23 cellular contexts compared by ENCODE assay signal in genomic region chr14:59844414-59844813, GRCh38. TPM values are rescaled to one million over a fixed set of nuclear protein-coding genes. Genes with fewer than 3 reads are reported as not detected.
DNase-seq lines count a peak whose midpoint lies in the region; ATAC-seq, FAIRE-seq and TF ChIP-seq lines count a peak whose summit lies in the region.
"Had no signal": no experiment of that assay in that cellular context is flagged by ENCODE, and none has a peak within 500 bp of the region (broad histone marks: within the 10 kb centered on the region; RNA-seq: fewer than 3 reads in every experiment).

No MANE protein-coding gene starts in this region.

- H3K27me3 ChIP-seq in endocrine pancreas (ENCODE audit: control insufficient read depth, insufficient read depth, low read length): no peaks in the 10 kb centered on the region
- no peaks in the 10 kb centered on the region for H3K27me3 ChIP-seq in adrenal gland
- H3K27me3 ChIP-seq: BE2C had no signal

- peak overlapping the region; percentile 71 for H3K4me3 ChIP-seq in endocrine pancreas (ENCODE audit: control insufficient read depth, insufficient read depth, low read length)
- no peak overlapping the region for H3K4me3 ChIP-seq in adrenal gland
- H3K4me3 ChIP-seq: GM12878, GM23248, HAP-1, K562 had no signal

- no peak overlapping the region for H3K9ac ChIP-seq in endocrine pancreas (ENCODE audit: control insufficient read depth, insufficient read depth, low read length)
- H3K9ac ChIP-seq: GM23248 had no signal

- intact Hi-C loops in adrenal gland (cut with DNase I): no loop called here

- TF ChIP-seq CTCF in adrenal gland (IDR thresholded peaks at IDR 0.05): no peak

- no peak for FAIRE-seq in RCC 7860 (lab: Jason Lieb, UNC)
- FAIRE-seq: A204.1, GM12878, GM19239, K562 had no signal

- no peaks in the 10 kb centered on the region for H3K36me3 ChIP-seq in endocrine pancreas (ENCODE audit: control insufficient read depth, insufficient read depth, low read length)
- no peaks in the 10 kb centered on the region for H3K36me3 ChIP-seq in adrenal gland (replicated peaks in 1 of 2)
- H3K36me3 ChIP-seq: BE2C, HAP-1 had no signal

- ATAC-seq in left lobe of liver: peak; percentile 52
- ATAC-seq: GM12878, K562 had no signal

- H3K9me3 ChIP-seq in endocrine pancreas (ENCODE audit: control insufficient read depth, low read length) (no peaks in the 10 kb centered on the region), adrenal gland (replicated peaks in 1 of 3) (no peaks in the 10 kb centered on the region)
- H3K9me3 ChIP-seq: BE2C, HAP-1 had no signal

- peak; percentile 3 for DNase-seq in HT-29 (ENCODE audit: low spot score)
- DNase-seq in left lobe of liver (ENCODE audit: low spot score): no peak
- DNase-seq in renal cortical epithelial cell (ENCODE audit: low read depth): peak; percentile 38
- DNase-seq in RCC 7860 (ENCODE audit: low spot score): no peak
- DNase-seq in occipital lobe (lab: John Stamatoyannopoulos, UW): no peak
- DNase-seq in adrenal gland: no peak
- DNase-seq in SIG-M5 (lab: John Stamatoyannopoulos, UW): no peak
- DNase-seq: ACHN; BE2C; CD4-positive, alpha-beta T cell; DMS153; DND-41; EL; GM23248; IMR-90 had no signal

- H3K27ac ChIP-seq in adrenal gland: no peak overlapping the region
- H3K27ac ChIP-seq: C4-2B, GM23248 had no signal

- TF ChIP-seq POLR2A in adrenal gland (IDR thresholded peaks at IDR 0.05): no peak

- H3K4me1 ChIP-seq in endocrine pancreas (ENCODE audit: control insufficient read depth, insufficient read depth, low read length) (peaks cover 62% of the 10 kb centered on the region), adrenal gland (replicated peaks in 1 of 2) (no peaks in the 10 kb centered on the region)
- H3K4me1 ChIP-seq: BE2C, HAP-1 had no signal

- WGBS in adrenal gland, 4 donors: 82 to 88% (median 85%) methylated on average over 2 of the region's 2 CpGs

RNA-seq across cellular contexts. Expression of gene RTN1, which starts 26.2 kb away (rescaled TPM):
- not detected in 2 replicates for total RNA-seq in HT-29 (2014; rRNA removed; shearing (Covaris generic))
- total RNA-seq in left lobe of liver (0.65 TPM), renal cortical epithelial cell (0.05 TPM in 1 of 2 replicates, not detected in the other), occipital lobe (870 TPM), adrenal gland (10 to 100 TPM in 3 of 8 donors, 1 to 10 TPM in 5; 2.9 to 15.7 (median 5.9) TPM)
- polyA plus RNA-seq in adrenal gland: 10 to 100 TPM in 1 of 3 donors, 1 to 10 TPM in 2; 5.1 to 19.7 (median 7.2) TPM
- total RNA-seq: G401, GM12878, GM23248 had no signal

Comparison
In these comparisons a context has a peak if more than half of its experiments do, and no peak if none do; other contexts are left out.
1. DNase-seq: peak in HT-29 (single experiment) and renal cortical epithelial cell (single experiment); none in left lobe of liver (single experiment), RCC 7860 (single experiment), occipital lobe (single experiment), adrenal gland (0 of 7) and SIG-M5 (single experiment).
2. RNA of gene RTN1, which starts 26.2 kb away (total RNA-seq): 870 TPM in occipital lobe (single experiment); 2.9 to 15.7 TPM in adrenal gland, 0.65 TPM in left lobe of liver (single experiment), 0.05 TPM in renal cortical epithelial cell and not detected in HT-29; every median in the first group is over 10 times any median in the second.